In the genomic region with DNA sequence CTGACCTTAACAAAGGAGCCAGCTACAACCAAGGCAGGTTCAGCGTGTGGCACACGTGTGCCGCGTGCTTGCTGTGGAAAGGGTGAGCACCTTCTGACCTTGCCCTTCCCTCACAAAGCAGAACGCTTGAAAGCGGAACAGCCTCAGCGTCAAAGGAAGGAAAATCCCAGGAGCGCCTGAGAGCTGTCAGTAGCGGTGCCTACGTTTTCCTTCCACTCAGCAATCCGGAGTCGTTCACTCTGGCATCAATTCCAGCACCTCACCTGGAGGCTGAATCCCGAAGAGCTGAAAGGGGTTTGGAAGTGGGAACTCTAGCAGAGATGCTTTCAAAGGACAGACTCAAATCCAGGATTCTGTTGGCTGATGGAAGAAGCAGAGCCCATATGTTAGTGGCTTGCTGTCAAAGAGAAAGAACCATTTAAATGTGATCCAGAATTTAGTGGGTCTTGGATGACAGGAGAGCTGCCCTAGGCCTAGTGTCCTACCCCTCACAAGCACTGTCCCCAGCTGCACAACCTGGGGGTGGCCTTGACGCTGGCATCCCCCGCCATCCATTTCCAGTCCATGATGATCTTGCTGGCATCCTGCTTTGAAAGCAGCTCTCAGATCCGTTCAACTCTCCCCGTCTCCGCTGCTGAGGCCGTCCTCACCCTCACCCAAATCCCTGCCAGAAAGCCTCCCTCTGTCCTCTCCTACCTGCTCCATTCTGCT, we compare ENCODE assay signal across 36 cellular contexts. TPM values are rescaled to one million over a fixed set of nuclear protein-coding genes. Genes with fewer than 3 reads are reported as not detected.
DNase-seq lines count a peak whose midpoint lies in the region; ATAC-seq and TF ChIP-seq lines count a peak whose summit lies in the region.
"Had no signal": no experiment of that assay in that cellular context is flagged by ENCODE, and none has a peak within 500 bp of the region (broad histone marks: within the 10 kb centered on the region; RNA-seq: fewer than 3 reads in every experiment).

No MANE protein-coding gene starts in this region.

- no peak for TF ChIP-seq CTCF in Caco-2 (IDR thresholded peaks at IDR 0.05; ENCODE audit: insufficient read depth in 1 of 2, low read depth in 1 of 2, low read length in 1 of 2, severe bottlenecking in 1 of 2, unreplicated experiment in 1 of 2)
- no peak for TF ChIP-seq CTCF in H9 (conservative IDR thresholded peaks at IDR 0.05)
- no peak for TF ChIP-seq CTCF in coronary artery (IDR thresholded peaks at IDR 0.05)

- H4K8ac ChIP-seq in H9 (replicated peaks; ENCODE audit: insufficient read length, low read depth, low read length) (no peak overlapping the region), neuronal stem cell (ENCODE audit: low read depth, low read length) (no peak overlapping the region)

- H3K36me3 Mint-ChIP-seq in Caco-2 (ENCODE audit: insufficient read depth, unreplicated experiment) (peaks cover 8% of the 10 kb centered on the region), H9 (ENCODE audit: insufficient read depth in 1 of 3, low read depth in 3 of 3) (peaks cover 0 to 4% (median 1%) of the 10 kb centered on the region in 3 experiments; a peak in 2 of 7 replicates)

- no peak overlapping the region for H2AK5ac ChIP-seq in H9 (ENCODE audit: insufficient read length, low read length)
- no peak overlapping the region for H2AK5ac ChIP-seq in neuronal stem cell (ENCODE audit: low read depth, low read length)

- H3K4me3 Mint-ChIP-seq in Caco-2 (ENCODE audit: unreplicated experiment) (no peak overlapping the region), H9 (no peak overlapping the region)
- H3K4me3 Mint-ChIP-seq: activated naive CD8-positive, alpha-beta T cell; natural killer cell; T-helper 1 cell treated with Interleukin-12 subunit alpha and Interleukin-12 subunit beta and Interleukin-4 antibody, amounts not matched to agents 30 μg/mL and 1 μg/mL, for 36 hours had no signal

- no peaks in the 10 kb centered on the region for H4K20me1 ChIP-seq in H9 (ENCODE audit: control insufficient read depth, insufficient read depth, insufficient read length)

- H3K9me3 ChIP-seq in Caco-2 (peaks cover 4% of the 10 kb centered on the region; the same call in 1 of the 2 replicates), H9 (ENCODE audit: control insufficient read depth, low read depth, low read length) (no peaks in the 10 kb centered on the region), neuronal stem cell (replicated peaks in 1 of 2; ENCODE audit: control insufficient read depth in 2 of 2, insufficient read depth in 1 of 2, low read depth in 1 of 2, low read length in 2 of 2) (peaks cover 5 to 26% of the 10 kb centered on the region in 2 donors), aorta (ENCODE audit: control insufficient read depth, low read length) (no peaks in the 10 kb centered on the region)
- H3K9me3 ChIP-seq: MG63, testis, uterus had no signal

- H3K14ac ChIP-seq in H9 (ENCODE audit: insufficient read depth, low read length) (peak overlapping the region; percentile 11; the same call in 1 of the 2 replicates), neuronal stem cell (ENCODE audit: low read length) (no peak overlapping the region)

- H4K91ac ChIP-seq in H9 (ENCODE audit: insufficient read length, low read depth, low read length) (no peak overlapping the region), neuronal stem cell (ENCODE audit: low read depth, low read length, poor library complexity) (no peak overlapping the region)

- H3K27me3 ChIP-seq in Caco-2 (replicated peaks; ENCODE audit: control insufficient read depth, insufficient read depth, low read length) (no peaks in the 10 kb centered on the region), H9 (ENCODE audit: insufficient read depth, low read length) (no peaks in the 10 kb centered on the region; the same call in 1 of the 2 replicates), neuronal stem cell (ENCODE audit: control insufficient read depth in 3 of 3, insufficient read depth in 3 of 3, low read depth in 1 of 3, low read length in 3 of 3) (no peaks in the 10 kb centered on the region), aorta (ENCODE audit: control insufficient read depth in 1 of 2, insufficient read depth in 2 of 2, low read length in 1 of 2) (no peaks in the 10 kb centered on the region)
- H3K27me3 ChIP-seq: BLaER1, cardiac muscle cell, esophagus squamous epithelium, foreskin keratinocyte, heart right ventricle, MG63, testis, uterus had no signal

- H3K4me2 ChIP-seq in H9 (ENCODE audit: insufficient read depth, insufficient read length, low read length) (no peak overlapping the region), neuronal stem cell (ENCODE audit: insufficient read depth, low read length, poor library complexity, severe bottlenecking) (no peak overlapping the region)
- H3K4me2 ChIP-seq: BLaER1 had no signal

- H2BK20ac ChIP-seq in H9 (ENCODE audit: low read depth, low read length, poor library complexity, severe bottlenecking), result no peak overlapping the region

- H3K9ac ChIP-seq in H9 (ENCODE audit: extremely low read depth, insufficient read length, low read length), result no peak overlapping the region
- peak overlapping the region; percentile 24 for H3K9ac ChIP-seq in neuronal stem cell (ENCODE audit: low read depth, low read length, poor library complexity)
- H3K9ac ChIP-seq: BLaER1 had no signal

- DNase-seq in Caco-2 (no peak), H9 (peak; percentile 24), coronary artery (ENCODE audit: low spot score) (peak; percentile 11), neuronal stem cell (ENCODE audit: low spot score) (no peak), aorta (no peak), AML-193 (lab: John Stamatoyannopoulos, UW) (no peak)
- DNase-seq: ACHN; activated CD4-positive, alpha-beta T cell treated with anti-CD3 and anti-CD28 coated beads, Interleukin-2, amount 50 U/mL, for 48 hours; activated CD8-positive, alpha-beta memory T cell treated with anti-CD3 and anti-CD28 coated beads, Interleukin-2, amount 50 U/mL, for 48 hours; dermis blood vessel endothelial cell; EL; esophagus squamous epithelium; foreskin keratinocyte; heart right ventricle; KG1; MG63; mucosa of descending colon; natural killer cell; NCI-H1105 treated with DMSO at 0.1 percent for 48 hours; NCI-H1930; NCI-H526; NK-92 treated with Interleukin-12 subunit alpha and Interleukin-12 subunit beta, amount 100 ng/mL, for 24 hours; PC-3; small intestine; stimulated activated naive CD4-positive, alpha-beta T cell treated with Interleukin-2 at 50 U/mL for 16 hours; testis; uterus had no signal

- CTCF ChIA-PET in Caco-2 (lab: Charles Lee), result no interaction called here

- peaks cover 12% of the 10 kb centered on the region for H3K4me1 ChIP-seq in Caco-2
- no peaks in the 10 kb centered on the region for H3K4me1 ChIP-seq in H9 (ENCODE audit: insufficient read depth, low read length)
- peaks cover 10 to 21% of the 10 kb centered on the region in 2 donors for H3K4me1 ChIP-seq in neuronal stem cell (ENCODE audit: control insufficient read depth in 2 of 2, insufficient read depth in 1 of 2, low read depth in 1 of 2, low read length in 2 of 2)
- H3K4me1 ChIP-seq in aorta (ENCODE audit: control insufficient read depth in 1 of 2, insufficient read depth in 2 of 2, low read length in 2 of 2), result no peaks in the 10 kb centered on the region
- H3K4me1 ChIP-seq: esophagus squamous epithelium, foreskin keratinocyte, uterus had no signal

- H3K27ac Mint-ChIP-seq in Caco-2 (ENCODE audit: unreplicated experiment), result peak overlapping the region; percentile 13
- H3K27ac Mint-ChIP-seq in H9, result no peak overlapping the region
- H3K27ac Mint-ChIP-seq: activated naive CD8-positive, alpha-beta T cell; activated T-helper 2 cell treated with anti-CD3 and anti-CD28 coated beads, Interferon-gamma antibody, Interleukin-2, Interleukin-4, amounts not matched to agents 10 μg/mL and 5 μg/mL and 100 μg/mL, durations not matched to agents 14 hours and 24 hours and 36 hours; T-helper 1 cell treated with Interleukin-12 subunit alpha and Interleukin-12 subunit beta and Interleukin-4 antibody, amounts not matched to agents 30 μg/mL and 1 μg/mL, for 36 hours had no signal

- H3K18ac ChIP-seq in H9 (ENCODE audit: insufficient read length, low read depth, low read length) (no peak overlapping the region), neuronal stem cell (ENCODE audit: low read length) (peak overlapping the region; percentile 27)

- H3K9me3 Mint-ChIP-seq in Caco-2 (ENCODE audit: unreplicated experiment) (no peaks in the 10 kb centered on the region), H9 (peaks cover 4 to 5% of the 10 kb centered on the region in 2 experiments; a peak in 4 of 5 replicates)
- H3K9me3 Mint-ChIP-seq: activated T-helper 2 cell treated with anti-CD3 and anti-CD28 coated beads, Interferon-gamma antibody, Interleukin-2, Interleukin-4, amounts not matched to agents 10 μg/mL and 5 μg/mL and 100 μg/mL, durations not matched to agents 14 hours and 24 hours and 36 hours; natural killer cell; T-helper 1 cell treated with Interleukin-12 subunit alpha and Interleukin-12 subunit beta and Interleukin-4 antibody, amounts not matched to agents 30 μg/mL and 1 μg/mL, for 36 hours had no signal

- H3K79me2 ChIP-seq in H9 (ENCODE audit: insufficient read depth, low read length), result no peaks in the 10 kb centered on the region

- H3K36me3 ChIP-seq in Caco-2 (ENCODE audit: control insufficient read depth, insufficient read depth, low read length), result peaks cover 1% of the 10 kb centered on the region; the same call in 1 of the 2 replicates
- peaks cover 7 to 38% of the 10 kb centered on the region in 2 donors for H3K36me3 ChIP-seq in neuronal stem cell (replicated peaks in 1 of 2; ENCODE audit: control insufficient read depth in 2 of 2, insufficient read depth in 2 of 2, low read length in 2 of 2)
- H3K36me3 ChIP-seq in aorta (ENCODE audit: control insufficient read depth in 1 of 2, insufficient read depth in 2 of 2, low read length in 1 of 2), result peaks cover 0 to 3% of the 10 kb centered on the region in 2 donors
- H3K36me3 ChIP-seq: uterus had no signal

- H4K5ac ChIP-seq in H9 (ENCODE audit: insufficient read length, low read depth, low read length), result no peak overlapping the region

- intact Hi-C loops in Caco-2 (cut with micrococcal nuclease; ENCODE audit: unreplicated experiment), result no loop called here
- intact Hi-C loops in aorta (cut with DNase I), result no loop called here

- H3K23ac ChIP-seq in H9 (ENCODE audit: insufficient read length, low read depth, low read length) (no peak overlapping the region), neuronal stem cell (ENCODE audit: low read depth, low read length, poor library complexity) (peak overlapping the region; percentile 76)

- H3K79me1 ChIP-seq in H9 (ENCODE audit: insufficient read depth, low read depth, low read length, poor library complexity, severe bottlenecking) (no peaks in the 10 kb centered on the region), neuronal stem cell (ENCODE audit: low read depth, low read length) (no peaks in the 10 kb centered on the region)

- no CpG with 5 or more reads among the region's 19 CpGs for WGBS in H9 (ENCODE audit: extremely low coverage, insufficient read length, low lambda C conversion rate)
- no CpG with 5 or more reads among the region's 19 CpGs for WGBS in neuronal stem cell (ENCODE audit: extremely low coverage in 2 of 2, insufficient read length in 2 of 2, insufficient replicate concordance in 1 of 2), 2 donors
- WGBS in aorta, 2 donors, result 84 to 86% methylated on average over 19 of the region's 19 CpGs

- BruUV-seq in Caco-2 (replicated peaks; lab: Mats Ljungman, UMichigan), result no TSS peak

- ATAC-seq in aorta (ENCODE audit: low FRiP score) (no peak), HG02973 (IDR thresholded peaks at IDR 0.05; ENCODE audit: unreplicated experiment) (no peak)
- ATAC-seq: foreskin keratinocyte, mucosa of descending colon, natural killer cell, PC-3, SK-N-SH treated with all-trans-retinoic acid at 6 μM for 48 hours had no signal

- POLR2A ChIA-PET in Caco-2 (lab: Charles Lee), result no interaction called here

- H3K27me3 Mint-ChIP-seq in Caco-2 (ENCODE audit: insufficient read depth, unreplicated experiment) (no peaks in the 10 kb centered on the region), H9 (ENCODE audit: low read depth) (peaks cover 91% of the 10 kb centered on the region)
- H3K27me3 Mint-ChIP-seq: activated naive CD8-positive, alpha-beta T cell had no signal

- no peak overlapping the region for H3K56ac ChIP-seq in H9 (ENCODE audit: insufficient read length, low read depth, low read length)

- H3K4me3 ChIP-seq in Caco-2 (ENCODE audit: low read depth, low read length), result no peak overlapping the region
- no peak overlapping the region for H3K4me3 ChIP-seq in coronary artery
- H3K4me3 ChIP-seq in neuronal stem cell (ENCODE audit: low read length in 2 of 2), result no peak overlapping the region
- no peak overlapping the region for H3K4me3 ChIP-seq in aorta (ENCODE audit: low read length in 2 of 2)
- H3K4me3 ChIP-seq: BLaER1, cardiac muscle cell, esophagus squamous epithelium, heart right ventricle, lung, MG63, mucosa of descending colon, testis, uterus had no signal

- H2BK5ac ChIP-seq in H9 (ENCODE audit: insufficient read length, low read length) (no peak overlapping the region), neuronal stem cell (ENCODE audit: low read length) (no peak overlapping the region)

- H2BK15ac ChIP-seq in H9 (ENCODE audit: low read depth, low read length) (no peak overlapping the region), neuronal stem cell (ENCODE audit: low read length) (no peak overlapping the region)

- H3K4me1 Mint-ChIP-seq in Caco-2 (ENCODE audit: low read depth, unreplicated experiment) (no peaks in the 10 kb centered on the region), H9 (no peaks in the 10 kb centered on the region; a peak in 1 of 4 replicates)

- no peak overlapping the region for H3T11ph ChIP-seq in H9 (ENCODE audit: low read length)

- no peak overlapping the region for H2BK120ac ChIP-seq in H9 (ENCODE audit: low read depth, low read length, poor library complexity, severe bottlenecking)
- no peak overlapping the region for H2BK120ac ChIP-seq in neuronal stem cell (ENCODE audit: low read depth, low read length)

- H3K27ac ChIP-seq in H9 (ENCODE audit: insufficient read length, low read depth, low read length), result no peak overlapping the region
- no peak overlapping the region for H3K27ac ChIP-seq in coronary artery
- H3K27ac ChIP-seq in neuronal stem cell (replicated peaks; ENCODE audit: low read length), result no peak overlapping the region
- H3K27ac ChIP-seq in aorta (ENCODE audit: low read depth in 1 of 2, low read length in 2 of 2), result no peak overlapping the region
- H3K27ac ChIP-seq: BLaER1, cardiac muscle cell, esophagus squamous epithelium, foreskin keratinocyte, HL-60, testis, uterus had no signal

- H3K23me2 ChIP-seq in H9 (ENCODE audit: insufficient read length, low read depth, low read length, poor library complexity, severe bottlenecking), result no peaks in the 10 kb centered on the region

- H2AFZ ChIP-seq in H9 (ENCODE audit: low read length), result no peak overlapping the region
- no peak overlapping the region for H2AFZ ChIP-seq in neuronal stem cell (ENCODE audit: low read length)

- H3K4ac ChIP-seq in H9 (ENCODE audit: low read depth, low read length) (no peak overlapping the region), neuronal stem cell (ENCODE audit: low read length) (no peak overlapping the region)

- H2BK12ac ChIP-seq in H9 (ENCODE audit: insufficient read length, low read depth, low read length), result no peak overlapping the region
- no peak overlapping the region for H2BK12ac ChIP-seq in neuronal stem cell (ENCODE audit: low read length)

RNA-seq across cellular contexts. Expression of a gene that starts 27.0 kb away (rescaled TPM):
- 14.7 and 16.8 TPM in 2 replicates for total RNA-seq in Caco-2 (2022)
- total RNA-seq in H9 (2021), result 1.0 and 1.3 TPM in 2 replicates
- polyA plus RNA-seq in neuronal stem cell (2013, experiment 1 of 2), result 34.1 TPM
- polyA plus RNA-seq in neuronal stem cell (2013, experiment 2 of 2), result 32.6 TPM
- total RNA-seq in aorta, result 10 to 100 TPM; 46.3 to 70.8 TPM
- polyA plus RNA-seq in aorta, result 10 to 100 TPM; 52.6 to 66.3 TPM

RNA-seq across cellular contexts. Expression of a gene that starts 27.4 kb away (rescaled TPM):
- 117 and 122 TPM in 2 replicates for total RNA-seq in Caco-2 (2022)
- 29.5 and 31.7 TPM in 2 replicates for total RNA-seq in H9 (2021)
- polyA plus RNA-seq in neuronal stem cell (2013, experiment 1 of 2), result 130 TPM
- polyA plus RNA-seq in neuronal stem cell (2013, experiment 2 of 2), result 131 TPM
- total RNA-seq in aorta, result 10 to 100 TPM; 57.7 to 59.3 TPM
- 10 to 100 TPM; 36.1 to 68.2 TPM for polyA plus RNA-seq in aorta

Comparison
In these comparisons a context has a peak if more than half of its experiments do, and no peak if none do; other contexts are left out.
1. DNase-seq: peak in H9 (single experiment) and coronary artery (single experiment); none in Caco-2 (0 of 2), neuronal stem cell (single experiment), aorta (0 of 2) and AML-193 (0 of 2).